ENCODE assay signal across 8 cellular contexts in genomic region chr3:51670711-51671089, GRCh38. TPM values are rescaled to one million over a fixed set of nuclear protein-coding genes. Genes with fewer than 3 reads are reported as not detected.
A peak's percentile ranks its signal among the peaks of the same experiment; 100 is the strongest.
DNase-seq lines count a peak whose midpoint lies in the region; ATAC-seq lines count a peak whose summit lies in the region.

No MANE protein-coding gene starts in this region.

- H3K27me3 Mint-ChIP-seq in activated naive CD8-positive, alpha-beta T cell treated with anti-CD3 and anti-CD28 coated beads, Interleukin-2, amount 10 ng/mL, durations not matched to agents 7 days and 5 days: no peaks in the 10 kb centered on the region
- H3K27me3 Mint-ChIP-seq in memory B cell: no peaks in the 10 kb centered on the region

- peaks cover 51% of the 10 kb centered on the region for H3K4me1 Mint-ChIP-seq in activated naive CD8-positive, alpha-beta T cell treated with anti-CD3 and anti-CD28 coated beads, Interleukin-2, amount 10 ng/mL, durations not matched to agents 7 days and 5 days
- H3K4me1 Mint-ChIP-seq in memory B cell: peaks cover 52% of the 10 kb centered on the region

- H3K27ac Mint-ChIP-seq in activated naive CD8-positive, alpha-beta T cell treated with anti-CD3 and anti-CD28 coated beads, Interleukin-2, amount 10 ng/mL, durations not matched to agents 7 days and 5 days: peak overlapping the region; percentile 57
- H3K27ac Mint-ChIP-seq in memory B cell: peak overlapping the region; percentile 93

- POLR2A ChIA-PET in activated naive CD8-positive, alpha-beta T cell treated with anti-CD3 and anti-CD28 coated beads, Interleukin-2, amount 10 ng/mL, durations not matched to agents 7 days and 5 days (lab: Charles Lee): interaction anchor here (0.6 to 7.2 kb wide), 7 partner anchors 10 to 281 kb away, joined by 3 to 110 read pairs (median 6); partner anchors contain the start of gene DCAF1

- ATAC-seq in GM18861 (IDR thresholded peaks at IDR 0.05; ENCODE audit: unreplicated experiment) (peak; percentile 12), HG02970 (IDR thresholded peaks at IDR 0.05; ENCODE audit: low FRiP score, unreplicated experiment) (peak; percentile 24), memory B cell (ENCODE audit: low read depth) (peak; percentile 23)
- peak; percentile 41 for ATAC-seq in activated naive CD8-positive, alpha-beta T cell treated with anti-CD3 and anti-CD28 coated beads, Interleukin-2, amount 10 ng/mL, durations not matched to agents 7 days and 5 days (ENCODE audit: low read depth)

- no peak for DNase-seq in activated naive CD8-positive, alpha-beta T cell treated with anti-CD3 and anti-CD28 coated beads, Interleukin-2, amount 10 ng/mL, durations not matched to agents 7 days and 5 days
- no peak for DNase-seq in memory B cell (ENCODE audit: low spot score in 2 of 2)
- no peak for DNase-seq in SK-N-DZ (ENCODE audit: low spot score)
- DNase-seq in amniotic stem cell (lab: John Stamatoyannopoulos, UW): no peak
- DNase-seq in epidermal melanocyte (ENCODE audit: insufficient read length, low spot score): no peak
- no peak for DNase-seq in NCI-H2081 (lab: John Stamatoyannopoulos, UW)

- peak overlapping the region; percentile 79 for H3K4me3 Mint-ChIP-seq in activated naive CD8-positive, alpha-beta T cell treated with anti-CD3 and anti-CD28 coated beads, Interleukin-2, amount 10 ng/mL, durations not matched to agents 7 days and 5 days
- H3K4me3 Mint-ChIP-seq in memory B cell: peak overlapping the region; percentile 92

- H3K9me3 Mint-ChIP-seq in activated naive CD8-positive, alpha-beta T cell treated with anti-CD3 and anti-CD28 coated beads, Interleukin-2, amount 10 ng/mL, durations not matched to agents 7 days and 5 days: no peaks in the 10 kb centered on the region
- H3K9me3 Mint-ChIP-seq in memory B cell: no peaks in the 10 kb centered on the region

- H3K36me3 Mint-ChIP-seq in activated naive CD8-positive, alpha-beta T cell treated with anti-CD3 and anti-CD28 coated beads, Interleukin-2, amount 10 ng/mL, durations not matched to agents 7 days and 5 days: peaks cover 18% of the 10 kb centered on the region
- peaks cover 6% of the 10 kb centered on the region for H3K36me3 Mint-ChIP-seq in memory B cell

RNA-seq across cellular contexts. Expression of gene TEX264, which starts 0.4 kb away (rescaled TPM):
- 10 to 100 TPM; 49.3 to 49.8 TPM for total RNA-seq in activated naive CD8-positive, alpha-beta T cell treated with anti-CD3 and anti-CD28 coated beads, Interleukin-2, amount 10 ng/mL, durations not matched to agents 7 days and 5 days
- polyA plus RNA-seq in SK-N-DZ (2014; cell fraction: cytosol; rRNA removed): 30.5 and 33.3 TPM in 2 replicates
- 27.6 and 34.4 TPM in 2 replicates for polyA plus RNA-seq in SK-N-DZ (2014; cell fraction: nucleus; rRNA removed)

RNA-seq across cellular contexts. Expression of gene GRM2, which starts 36.2 kb away (rescaled TPM):
- total RNA-seq in activated naive CD8-positive, alpha-beta T cell treated with anti-CD3 and anti-CD28 coated beads, Interleukin-2, amount 10 ng/mL, durations not matched to agents 7 days and 5 days: 1 to 10 TPM; 1.4 to 2.2 TPM
- polyA plus RNA-seq in SK-N-DZ (2014; cell fraction: cytosol; rRNA removed): 6.3 and 6.5 TPM in 2 replicates
- polyA plus RNA-seq in SK-N-DZ (2014; cell fraction: nucleus; rRNA removed): 3.3 and 7.8 TPM in 2 replicates
